Comparison of ENCODE assay signal across 8 cellular contexts in the genomic region with DNA sequence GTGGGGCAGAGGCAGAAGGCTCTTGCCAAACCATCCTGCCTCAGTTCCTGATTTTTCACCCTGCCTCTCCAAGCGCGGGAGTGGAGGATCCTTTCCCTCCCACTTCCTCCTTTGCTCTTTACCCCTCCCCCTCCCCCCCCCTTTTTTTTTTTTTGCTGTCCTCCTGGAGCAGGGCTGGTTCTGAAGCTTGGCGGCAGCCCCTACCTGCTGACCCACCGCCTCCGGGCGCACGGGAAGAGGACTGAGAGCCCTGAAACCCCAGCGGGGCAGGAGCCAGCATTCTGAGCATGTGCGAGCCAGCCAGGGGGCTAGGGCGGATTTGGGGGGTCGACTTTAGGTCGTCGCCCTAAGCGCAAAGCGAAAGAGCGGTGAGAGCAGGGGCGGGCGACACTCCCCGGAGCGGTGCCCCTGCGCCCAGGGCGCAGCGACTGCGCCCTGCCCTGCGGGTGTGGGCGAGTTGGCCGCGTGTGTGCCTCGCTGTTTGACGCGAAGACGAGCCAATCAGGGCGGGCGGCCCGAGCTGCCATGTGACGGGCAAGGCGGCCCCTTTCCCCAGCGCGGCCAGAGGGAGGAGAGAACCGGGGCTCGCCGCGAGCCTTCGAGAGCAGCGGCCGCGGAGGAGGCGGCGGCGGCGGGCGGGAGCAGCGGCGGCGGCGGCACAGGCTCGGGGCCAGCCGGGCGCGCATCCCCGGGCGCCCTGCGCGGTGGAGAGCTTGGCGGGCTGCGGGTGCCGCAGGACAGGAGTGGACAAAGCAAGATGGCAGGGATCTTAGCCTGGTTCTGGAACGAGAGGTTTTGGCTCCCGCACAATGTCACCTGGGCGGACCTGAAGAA. TPM values are rescaled to one million over a fixed set of nuclear protein-coding genes. Genes with fewer than 3 reads are reported as not detected.
A peak's percentile ranks its signal among the peaks of the same experiment; 100 is the strongest.
DNase-seq lines count a peak whose midpoint lies in the region; ATAC-seq and TF ChIP-seq lines count a peak whose summit lies in the region.

A gene with protein sequence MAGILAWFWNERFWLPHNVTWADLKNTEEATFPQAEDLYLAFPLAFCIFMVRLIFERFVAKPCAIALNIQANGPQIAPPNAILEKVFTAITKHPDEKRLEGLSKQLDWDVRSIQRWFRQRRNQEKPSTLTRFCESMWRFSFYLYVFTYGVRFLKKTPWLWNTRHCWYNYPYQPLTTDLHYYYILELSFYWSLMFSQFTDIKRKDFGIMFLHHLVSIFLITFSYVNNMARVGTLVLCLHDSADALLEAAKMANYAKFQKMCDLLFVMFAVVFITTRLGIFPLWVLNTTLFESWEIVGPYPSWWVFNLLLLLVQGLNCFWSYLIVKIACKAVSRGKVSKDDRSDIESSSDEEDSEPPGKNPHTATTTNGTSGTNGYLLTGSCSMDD (plus strand): TSS at position 581 of the 834 bp plus-strand sequence. CDS start 177 bp downstream, at position 758.

- no peak within 1 kb of the TSS for H3K4me3 Mint-ChIP-seq in chondrocyte (ENCODE audit: unreplicated experiment)

- H3K4me1 Mint-ChIP-seq in chondrocyte (ENCODE audit: low read depth), result peaks cover 30% of the 10 kb centered on the region

- H3K27me3 Mint-ChIP-seq in chondrocyte (ENCODE audit: low read depth), result no peaks in the 10 kb centered on the region

- peak within 1 kb of the TSS; percentile 83 for H3K27ac Mint-ChIP-seq in chondrocyte (ENCODE audit: unreplicated experiment)

- H3K9me3 Mint-ChIP-seq in chondrocyte (ENCODE audit: low read depth), result no peaks in the 10 kb centered on the region

- no peak for TF ChIP-seq CTCF in AG04449 (IDR thresholded peaks at IDR 0.05; ENCODE audit: insufficient read depth, low read length, missing control alignments)
- TF ChIP-seq CTCF in chondrocyte (IDR thresholded peaks at IDR 0.05), result no peak

- H3K36me3 Mint-ChIP-seq in chondrocyte (ENCODE audit: low read depth), result no peaks in the 10 kb centered on the region

- CTCF ChIA-PET in AG04449 (lab: Yijun Ruan, JAX), result interaction anchor here (1.6 kb wide), 1 partner anchor 230 kb away, joined by 3 read pairs; no protein-coding TSS in a partner anchor

- POLR2A ChIA-PET in AG04449 (lab: Yijun Ruan, JAX), result no interaction called here

- H3K4me3 ChIP-seq in AG04449 (ENCODE audit: low read depth, low read length), result peak within 1 kb of the TSS; percentile 96

- peak; percentile 61 for DNase-seq in AG04449 (ENCODE audit: low read depth, low spot score)
- peak; percentile 96 for DNase-seq in NCI-H2196 (lab: John Stamatoyannopoulos, UW; ENCODE audit: unreplicated experiment)
- DNase-seq in activated CD4-positive, alpha-beta T cell treated with anti-CD3 and anti-CD28 coated beads for 1 hour, result peak; percentile 67
- DNase-seq in chondrocyte (ENCODE audit: low spot score), result peak; percentile 98
- DNase-seq in kidney tubule cell (ENCODE audit: low spot score), result peak; percentile 95
- peak; percentile 83 to 86 for DNase-seq in stimulated activated CD4-positive, alpha-beta T cell treated with anti-CD3 and anti-CD28 coated beads, Interleukin-15, amount 100 ng/mL, for 48 hours (ENCODE audit: low read depth in 2 of 2)

- ATAC-seq in GM18861 (IDR thresholded peaks at IDR 0.05; ENCODE audit: unreplicated experiment), result peak; percentile 87
- ATAC-seq in HG03066 (IDR thresholded peaks at IDR 0.05; ENCODE audit: low read depth, unreplicated experiment), result peak; percentile 88

RNA-seq across cellular contexts. Expression of the gene that starts here (rescaled TPM):
- 29.8 to 45.9 TPM (median 30.8 TPM) in 3 replicates for total RNA-seq in chondrocyte

Comparison
In these comparisons a context has a peak if more than half of its experiments do, and no peak if none do; other contexts are left out.
1. Peak in every context shown above with its lines: DNase-seq, ATAC-seq and H3K4me3 ChIP-seq.